ENCODE assay signal across 1 cellular context in the genomic region with DNA sequence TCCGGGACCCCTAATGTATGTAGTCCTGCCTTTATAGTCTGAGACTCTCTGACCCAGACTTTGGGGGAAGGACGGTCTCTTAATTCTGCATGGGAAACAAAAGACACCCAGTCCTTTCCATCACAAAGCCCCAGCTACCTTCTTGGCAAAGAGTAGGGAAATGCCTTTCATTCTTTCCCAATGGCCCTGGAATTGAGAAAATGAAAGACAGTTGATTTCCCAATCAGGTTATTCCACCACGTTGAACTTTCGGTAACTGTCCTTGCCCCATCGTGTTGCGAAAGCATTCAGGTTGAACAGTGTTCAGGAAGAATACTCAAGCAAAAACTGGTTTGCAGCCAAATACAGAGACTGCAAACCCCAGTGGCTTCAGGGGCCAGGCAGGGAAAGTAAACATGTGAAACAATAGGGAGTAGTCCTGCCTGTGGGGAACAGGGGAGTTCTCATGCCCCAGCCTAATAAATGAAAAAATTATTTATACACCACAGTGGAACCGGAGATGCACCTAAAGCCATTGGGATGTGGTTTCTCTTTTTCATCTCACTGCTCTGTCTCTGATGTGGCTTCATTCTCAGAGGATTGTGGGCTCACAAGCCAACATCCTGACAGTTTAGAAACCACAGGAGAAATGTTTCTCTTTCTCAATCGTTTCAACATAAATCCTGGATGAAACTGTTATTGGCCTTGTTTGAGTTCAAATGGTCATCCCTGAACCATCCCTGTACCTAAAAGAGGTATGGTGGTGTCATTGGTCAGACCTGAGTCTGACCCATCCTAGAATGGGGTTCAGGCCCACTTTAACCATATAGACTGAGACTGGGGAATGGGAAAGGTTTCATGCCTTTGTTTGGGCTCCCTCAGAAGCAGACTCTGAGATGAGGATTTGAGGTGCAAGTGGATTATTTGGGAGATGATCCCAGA.
TF ChIP-seq lines count a peak whose summit lies in the region.

No MANE protein-coding gene starts in this region.

TF ChIP-seq in HepG2, 621 proteins besides CTCF, POLR2A, EP300 and RAD21 (continued from another document and continues in another):
- TF ChIP-seq ARID2 (CRISPR knock-in tag; IDR thresholded peaks at IDR 0.05; ENCODE audit: borderline replicate concordance) (no peak; the same call in 1 of the 2 replicates), TGIF2 (CRISPR knock-in tag; IDR thresholded peaks at IDR 0.05) (peak; percentile 98), NPAS2 (CRISPR knock-in tag; IDR thresholded peaks at IDR 0.05; ENCODE audit: borderline replicate concordance) (no peak), KDM4B (CRISPR knock-in tag; IDR thresholded peaks at IDR 0.05) (peak; percentile 100), SSRP1 (CRISPR knock-in tag; IDR thresholded peaks at IDR 0.05) (peak; percentile 99), SMC3 (IDR thresholded peaks at IDR 0.05; ENCODE audit: low read length) (peak; percentile 91), EEA1 (CRISPR knock-in tag; IDR thresholded peaks at IDR 0.05; ENCODE audit: borderline replicate concordance) (no peak), NCOR1 (IDR thresholded peaks at IDR 0.05; ENCODE audit: borderline replicate concordance, low read length) (peak; percentile 100), POLR2AphosphoS5 (IDR thresholded peaks at IDR 0.05; ENCODE audit: low read depth, low read length) (0 out of 2 replicates have a peak, but pooled peaks have one; percentile 25), HIVEP1 (CRISPR knock-in tag; IDR thresholded peaks at IDR 0.05) (peak; percentile 98), FOXA3 (CRISPR knock-in tag; IDR thresholded peaks at IDR 0.05) (peak; percentile 100), MED13 (CRISPR knock-in tag; IDR thresholded peaks at IDR 0.05) (peak; percentile 97), KMT2B (CRISPR knock-in tag; IDR thresholded peaks at IDR 0.05) (peak; percentile 90), ZNF772 (CRISPR knock-in tag; IDR thresholded peaks at IDR 0.05) (peak; percentile 98), ZNF792 (CRISPR knock-in tag; IDR thresholded peaks at IDR 0.05) (peak; percentile 98), ZNF619 (CRISPR knock-in tag; IDR thresholded peaks at IDR 0.05) (no peak; the same call in 1 of the 2 replicates), ZNF709 (CRISPR knock-in tag; IDR thresholded peaks at IDR 0.05) (peak; percentile 93), U2AF2 (IDR thresholded peaks at IDR 0.05; ENCODE audit: low read depth, low read length) (no peak), ZNF557 (CRISPR knock-in tag; IDR thresholded peaks at IDR 0.05) (peak; percentile 98), NFIC (IDR thresholded peaks at IDR 0.05; ENCODE audit: low read length) (peak; percentile 99), ZSCAN31 (CRISPR knock-in tag; IDR thresholded peaks at IDR 0.05; ENCODE audit: low read depth) (peak; percentile 94; the same call in 1 of the 2 replicates), RNF2 (conservative IDR thresholded peaks at IDR 0.05; ENCODE audit: low read depth) (no peak), ZNF138 (CRISPR knock-in tag; IDR thresholded peaks at IDR 0.05; ENCODE audit: low read depth) (no peak), RFX5 (IDR thresholded peaks at IDR 0.05; ENCODE audit: low read depth, low read length) (no peak), SRF (IDR thresholded peaks at IDR 0.05; ENCODE audit: low read depth, low read length) (peak; percentile 69; the same call in 1 of the 2 replicates), SKI (IDR thresholded peaks at IDR 0.05; ENCODE audit: partially characterized antibody) (peak; percentile 89), FOSL2 (CRISPR knock-in tag; IDR thresholded peaks at IDR 0.05) (peak; percentile 97), ZNF674 (CRISPR knock-in tag; IDR thresholded peaks at IDR 0.05; ENCODE audit: low read depth) (no peak), KDM5B (CRISPR knock-in tag; IDR thresholded peaks at IDR 0.05; ENCODE audit: borderline replicate concordance) (0 out of 2 replicates have a peak, but pooled peaks have one; percentile 18), ZMYM2 (CRISPR knock-in tag; IDR thresholded peaks at IDR 0.05) (peak; percentile 97), ASH2L (IDR thresholded peaks at IDR 0.05; ENCODE audit: insufficient read length, low read depth, low read length) (peak; percentile 99), ZNF317 (CRISPR knock-in tag; IDR thresholded peaks at IDR 0.05) (peak; percentile 96), NFRKB (IDR thresholded peaks at IDR 0.05) (no peak), ZNF768 (CRISPR knock-in tag; IDR thresholded peaks at IDR 0.05) (no peak), SMAD3 (CRISPR knock-in tag; IDR thresholded peaks at IDR 0.05) (peak; percentile 100), ISX (CRISPR knock-in tag; conservative IDR thresholded peaks at IDR 0.05) (no peak), ZFX (CRISPR knock-in tag; IDR thresholded peaks at IDR 0.05; ENCODE audit: low read depth) (peak; percentile 12; the same call in 1 of the 2 replicates)
- TF ChIP-seq, protein P1, sequence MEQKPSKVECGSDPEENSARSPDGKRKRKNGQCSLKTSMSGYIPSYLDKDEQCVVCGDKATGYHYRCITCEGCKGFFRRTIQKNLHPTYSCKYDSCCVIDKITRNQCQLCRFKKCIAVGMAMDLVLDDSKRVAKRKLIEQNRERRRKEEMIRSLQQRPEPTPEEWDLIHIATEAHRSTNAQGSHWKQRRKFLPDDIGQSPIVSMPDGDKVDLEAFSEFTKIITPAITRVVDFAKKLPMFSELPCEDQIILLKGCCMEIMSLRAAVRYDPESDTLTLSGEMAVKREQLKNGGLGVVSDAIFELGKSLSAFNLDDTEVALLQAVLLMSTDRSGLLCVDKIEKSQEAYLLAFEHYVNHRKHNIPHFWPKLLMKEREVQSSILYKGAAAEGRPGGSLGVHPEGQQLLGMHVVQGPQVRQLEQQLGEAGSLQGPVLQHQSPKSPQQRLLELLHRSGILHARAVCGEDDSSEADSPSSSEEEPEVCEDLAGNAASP (CRISPR knock-in tag; IDR thresholded peaks at IDR 0.05; ENCODE audit: borderline replicate concordance) = peak; percentile 97
- TF ChIP-seq, protein P2, sequence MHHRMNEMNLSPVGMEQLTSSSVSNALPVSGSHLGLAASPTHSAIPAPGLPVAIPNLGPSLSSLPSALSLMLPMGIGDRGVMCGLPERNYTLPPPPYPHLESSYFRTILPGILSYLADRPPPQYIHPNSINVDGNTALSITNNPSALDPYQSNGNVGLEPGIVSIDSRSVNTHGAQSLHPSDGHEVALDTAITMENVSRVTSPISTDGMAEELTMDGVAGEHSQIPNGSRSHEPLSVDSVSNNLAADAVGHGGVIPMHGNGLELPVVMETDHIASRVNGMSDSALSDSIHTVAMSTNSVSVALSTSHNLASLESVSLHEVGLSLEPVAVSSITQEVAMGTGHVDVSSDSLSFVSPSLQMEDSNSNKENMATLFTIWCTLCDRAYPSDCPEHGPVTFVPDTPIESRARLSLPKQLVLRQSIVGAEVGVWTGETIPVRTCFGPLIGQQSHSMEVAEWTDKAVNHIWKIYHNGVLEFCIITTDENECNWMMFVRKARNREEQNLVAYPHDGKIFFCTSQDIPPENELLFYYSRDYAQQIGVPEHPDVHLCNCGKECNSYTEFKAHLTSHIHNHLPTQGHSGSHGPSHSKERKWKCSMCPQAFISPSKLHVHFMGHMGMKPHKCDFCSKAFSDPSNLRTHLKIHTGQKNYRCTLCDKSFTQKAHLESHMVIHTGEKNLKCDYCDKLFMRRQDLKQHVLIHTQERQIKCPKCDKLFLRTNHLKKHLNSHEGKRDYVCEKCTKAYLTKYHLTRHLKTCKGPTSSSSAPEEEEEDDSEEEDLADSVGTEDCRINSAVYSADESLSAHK (CRISPR knock-in tag; IDR thresholded peaks at IDR 0.05; ENCODE audit: borderline replicate concordance) = no peak
- TF ChIP-seq, protein P3, sequence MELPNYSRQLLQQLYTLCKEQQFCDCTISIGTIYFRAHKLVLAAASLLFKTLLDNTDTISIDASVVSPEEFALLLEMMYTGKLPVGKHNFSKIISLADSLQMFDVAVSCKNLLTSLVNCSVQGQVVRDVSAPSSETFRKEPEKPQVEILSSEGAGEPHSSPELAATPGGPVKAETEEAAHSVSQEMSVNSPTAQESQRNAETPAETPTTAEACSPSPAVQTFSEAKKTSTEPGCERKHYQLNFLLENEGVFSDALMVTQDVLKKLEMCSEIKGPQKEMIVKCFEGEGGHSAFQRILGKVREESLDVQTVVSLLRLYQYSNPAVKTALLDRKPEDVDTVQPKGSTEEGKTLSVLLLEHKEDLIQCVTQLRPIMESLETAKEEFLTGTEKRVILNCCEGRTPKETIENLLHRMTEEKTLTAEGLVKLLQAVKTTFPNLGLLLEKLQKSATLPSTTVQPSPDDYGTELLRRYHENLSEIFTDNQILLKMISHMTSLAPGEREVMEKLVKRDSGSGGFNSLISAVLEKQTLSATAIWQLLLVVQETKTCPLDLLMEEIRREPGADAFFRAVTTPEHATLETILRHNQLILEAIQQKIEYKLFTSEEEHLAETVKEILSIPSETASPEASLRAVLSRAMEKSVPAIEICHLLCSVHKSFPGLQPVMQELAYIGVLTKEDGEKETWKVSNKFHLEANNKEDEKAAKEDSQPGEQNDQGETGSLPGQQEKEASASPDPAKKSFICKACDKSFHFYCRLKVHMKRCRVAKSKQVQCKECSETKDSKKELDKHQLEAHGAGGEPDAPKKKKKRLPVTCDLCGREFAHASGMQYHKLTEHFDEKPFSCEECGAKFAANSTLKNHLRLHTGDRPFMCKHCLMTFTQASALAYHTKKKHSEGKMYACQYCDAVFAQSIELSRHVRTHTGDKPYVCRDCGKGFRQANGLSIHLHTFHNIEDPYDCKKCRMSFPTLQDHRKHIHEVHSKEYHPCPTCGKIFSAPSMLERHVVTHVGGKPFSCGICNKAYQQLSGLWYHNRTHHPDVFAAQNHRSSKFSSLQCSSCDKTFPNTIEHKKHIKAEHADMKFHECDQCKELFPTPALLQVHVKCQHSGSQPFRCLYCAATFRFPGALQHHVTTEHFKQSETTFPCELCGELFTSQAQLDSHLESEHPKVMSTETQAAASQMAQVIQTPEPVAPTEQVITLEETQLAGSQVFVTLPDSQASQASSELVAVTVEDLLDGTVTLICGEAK (IDR thresholded peaks at IDR 0.05) = no peak
- TF ChIP-seq, protein P3 (CRISPR knock-in tag; IDR thresholded peaks at IDR 0.05) = peak; percentile 88; the same call in 1 of the 2 replicates
- TF ChIP-seq, protein P4, sequence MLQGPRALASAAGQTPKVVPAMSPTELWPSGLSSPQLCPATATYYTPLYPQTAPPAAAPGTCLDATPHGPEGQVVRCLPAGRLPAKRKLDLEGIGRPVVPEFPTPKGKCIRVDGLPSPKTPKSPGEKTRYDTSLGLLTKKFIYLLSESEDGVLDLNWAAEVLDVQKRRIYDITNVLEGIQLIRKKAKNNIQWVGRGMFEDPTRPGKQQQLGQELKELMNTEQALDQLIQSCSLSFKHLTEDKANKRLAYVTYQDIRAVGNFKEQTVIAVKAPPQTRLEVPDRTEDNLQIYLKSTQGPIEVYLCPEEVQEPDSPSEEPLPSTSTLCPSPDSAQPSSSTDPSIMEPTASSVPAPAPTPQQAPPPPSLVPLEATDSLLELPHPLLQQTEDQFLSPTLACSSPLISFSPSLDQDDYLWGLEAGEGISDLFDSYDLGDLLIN (CRISPR knock-in tag; IDR thresholded peaks at IDR 0.05; ENCODE audit: borderline replicate concordance) = no peak
- TF ChIP-seq, protein P5, sequence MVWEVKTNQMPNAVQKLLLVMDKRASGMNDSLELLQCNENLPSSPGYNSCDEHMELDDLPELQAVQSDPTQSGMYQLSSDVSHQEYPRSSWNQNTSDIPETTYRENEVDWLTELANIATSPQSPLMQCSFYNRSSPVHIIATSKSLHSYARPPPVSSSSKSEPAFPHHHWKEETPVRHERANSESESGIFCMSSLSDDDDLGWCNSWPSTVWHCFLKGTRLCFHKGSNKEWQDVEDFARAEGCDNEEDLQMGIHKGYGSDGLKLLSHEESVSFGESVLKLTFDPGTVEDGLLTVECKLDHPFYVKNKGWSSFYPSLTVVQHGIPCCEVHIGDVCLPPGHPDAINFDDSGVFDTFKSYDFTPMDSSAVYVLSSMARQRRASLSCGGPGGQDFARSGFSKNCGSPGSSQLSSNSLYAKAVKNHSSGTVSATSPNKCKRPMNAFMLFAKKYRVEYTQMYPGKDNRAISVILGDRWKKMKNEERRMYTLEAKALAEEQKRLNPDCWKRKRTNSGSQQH (CRISPR knock-in tag; IDR thresholded peaks at IDR 0.05; ENCODE audit: low read depth) = peak; percentile 51; the same call in 1 of the 2 replicates
- TF ChIP-seq, protein P6, sequence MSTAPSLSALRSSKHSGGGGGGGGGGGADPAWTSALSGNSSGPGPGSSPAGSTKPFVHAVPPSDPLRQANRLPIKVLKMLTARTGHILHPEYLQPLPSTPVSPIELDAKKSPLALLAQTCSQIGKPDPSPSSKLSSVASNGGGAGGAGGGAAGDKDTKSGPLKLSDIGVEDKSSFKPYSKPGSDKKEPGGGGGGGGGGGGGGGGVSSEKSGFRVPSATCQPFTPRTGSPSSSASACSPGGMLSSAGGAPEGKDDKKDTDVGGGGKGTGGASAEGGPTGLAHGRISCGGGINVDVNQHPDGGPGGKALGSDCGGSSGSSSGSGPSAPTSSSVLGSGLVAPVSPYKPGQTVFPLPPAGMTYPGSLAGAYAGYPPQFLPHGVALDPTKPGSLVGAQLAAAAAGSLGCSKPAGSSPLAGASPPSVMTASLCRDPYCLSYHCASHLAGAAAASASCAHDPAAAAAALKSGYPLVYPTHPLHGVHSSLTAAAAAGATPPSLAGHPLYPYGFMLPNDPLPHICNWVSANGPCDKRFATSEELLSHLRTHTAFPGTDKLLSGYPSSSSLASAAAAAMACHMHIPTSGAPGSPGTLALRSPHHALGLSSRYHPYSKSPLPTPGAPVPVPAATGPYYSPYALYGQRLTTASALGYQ (CRISPR knock-in tag; IDR thresholded peaks at IDR 0.05) = peak; percentile 99
